In the genomic region with DNA sequence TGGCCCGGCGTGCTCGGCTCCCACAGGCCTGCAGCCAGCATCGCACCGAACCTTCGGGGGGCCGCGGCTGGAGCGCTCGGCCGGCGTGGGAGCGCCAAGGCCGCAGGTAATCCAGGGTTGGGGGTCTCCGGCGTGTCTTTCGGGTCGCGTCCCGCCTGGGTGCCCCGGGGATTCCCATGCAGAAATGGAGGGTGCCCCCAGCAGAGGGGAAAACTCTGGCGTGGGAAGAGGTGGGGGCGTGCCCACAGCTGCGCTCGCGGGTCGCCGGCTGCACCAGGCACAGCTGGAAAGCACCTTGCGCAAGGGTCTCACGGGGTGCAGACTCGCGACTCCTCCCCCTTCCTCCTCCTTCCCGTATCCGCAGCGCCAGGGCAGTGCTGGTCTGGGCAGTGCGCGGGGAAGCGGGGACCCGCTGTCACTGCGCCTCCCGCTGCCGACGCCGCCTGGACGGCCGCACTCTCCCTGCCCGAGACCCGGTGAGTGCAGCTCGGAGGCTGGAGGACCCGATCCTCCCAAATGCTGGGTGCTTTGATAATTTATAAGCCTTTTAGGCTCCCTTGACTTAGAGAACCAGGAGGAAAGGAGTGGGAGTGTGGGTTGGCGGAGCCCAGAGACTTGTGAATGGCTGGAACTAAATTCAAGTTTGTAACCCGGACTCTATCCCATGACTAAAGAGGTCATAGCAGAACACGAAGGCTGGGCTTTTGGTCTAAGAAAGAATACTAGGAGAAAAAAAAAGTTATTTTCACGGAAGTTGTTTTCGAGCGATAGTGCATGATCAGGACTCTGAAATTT, we compare ENCODE assay signal across 1 cellular context.
TF ChIP-seq lines count a peak whose summit lies in the region.

No MANE protein-coding gene starts in this region.

TF ChIP-seq in HepG2, 621 proteins besides CTCF, POLR2A, EP300 and RAD21 (continued from another document and continues in another):
- TF ChIP-seq, protein P1, sequence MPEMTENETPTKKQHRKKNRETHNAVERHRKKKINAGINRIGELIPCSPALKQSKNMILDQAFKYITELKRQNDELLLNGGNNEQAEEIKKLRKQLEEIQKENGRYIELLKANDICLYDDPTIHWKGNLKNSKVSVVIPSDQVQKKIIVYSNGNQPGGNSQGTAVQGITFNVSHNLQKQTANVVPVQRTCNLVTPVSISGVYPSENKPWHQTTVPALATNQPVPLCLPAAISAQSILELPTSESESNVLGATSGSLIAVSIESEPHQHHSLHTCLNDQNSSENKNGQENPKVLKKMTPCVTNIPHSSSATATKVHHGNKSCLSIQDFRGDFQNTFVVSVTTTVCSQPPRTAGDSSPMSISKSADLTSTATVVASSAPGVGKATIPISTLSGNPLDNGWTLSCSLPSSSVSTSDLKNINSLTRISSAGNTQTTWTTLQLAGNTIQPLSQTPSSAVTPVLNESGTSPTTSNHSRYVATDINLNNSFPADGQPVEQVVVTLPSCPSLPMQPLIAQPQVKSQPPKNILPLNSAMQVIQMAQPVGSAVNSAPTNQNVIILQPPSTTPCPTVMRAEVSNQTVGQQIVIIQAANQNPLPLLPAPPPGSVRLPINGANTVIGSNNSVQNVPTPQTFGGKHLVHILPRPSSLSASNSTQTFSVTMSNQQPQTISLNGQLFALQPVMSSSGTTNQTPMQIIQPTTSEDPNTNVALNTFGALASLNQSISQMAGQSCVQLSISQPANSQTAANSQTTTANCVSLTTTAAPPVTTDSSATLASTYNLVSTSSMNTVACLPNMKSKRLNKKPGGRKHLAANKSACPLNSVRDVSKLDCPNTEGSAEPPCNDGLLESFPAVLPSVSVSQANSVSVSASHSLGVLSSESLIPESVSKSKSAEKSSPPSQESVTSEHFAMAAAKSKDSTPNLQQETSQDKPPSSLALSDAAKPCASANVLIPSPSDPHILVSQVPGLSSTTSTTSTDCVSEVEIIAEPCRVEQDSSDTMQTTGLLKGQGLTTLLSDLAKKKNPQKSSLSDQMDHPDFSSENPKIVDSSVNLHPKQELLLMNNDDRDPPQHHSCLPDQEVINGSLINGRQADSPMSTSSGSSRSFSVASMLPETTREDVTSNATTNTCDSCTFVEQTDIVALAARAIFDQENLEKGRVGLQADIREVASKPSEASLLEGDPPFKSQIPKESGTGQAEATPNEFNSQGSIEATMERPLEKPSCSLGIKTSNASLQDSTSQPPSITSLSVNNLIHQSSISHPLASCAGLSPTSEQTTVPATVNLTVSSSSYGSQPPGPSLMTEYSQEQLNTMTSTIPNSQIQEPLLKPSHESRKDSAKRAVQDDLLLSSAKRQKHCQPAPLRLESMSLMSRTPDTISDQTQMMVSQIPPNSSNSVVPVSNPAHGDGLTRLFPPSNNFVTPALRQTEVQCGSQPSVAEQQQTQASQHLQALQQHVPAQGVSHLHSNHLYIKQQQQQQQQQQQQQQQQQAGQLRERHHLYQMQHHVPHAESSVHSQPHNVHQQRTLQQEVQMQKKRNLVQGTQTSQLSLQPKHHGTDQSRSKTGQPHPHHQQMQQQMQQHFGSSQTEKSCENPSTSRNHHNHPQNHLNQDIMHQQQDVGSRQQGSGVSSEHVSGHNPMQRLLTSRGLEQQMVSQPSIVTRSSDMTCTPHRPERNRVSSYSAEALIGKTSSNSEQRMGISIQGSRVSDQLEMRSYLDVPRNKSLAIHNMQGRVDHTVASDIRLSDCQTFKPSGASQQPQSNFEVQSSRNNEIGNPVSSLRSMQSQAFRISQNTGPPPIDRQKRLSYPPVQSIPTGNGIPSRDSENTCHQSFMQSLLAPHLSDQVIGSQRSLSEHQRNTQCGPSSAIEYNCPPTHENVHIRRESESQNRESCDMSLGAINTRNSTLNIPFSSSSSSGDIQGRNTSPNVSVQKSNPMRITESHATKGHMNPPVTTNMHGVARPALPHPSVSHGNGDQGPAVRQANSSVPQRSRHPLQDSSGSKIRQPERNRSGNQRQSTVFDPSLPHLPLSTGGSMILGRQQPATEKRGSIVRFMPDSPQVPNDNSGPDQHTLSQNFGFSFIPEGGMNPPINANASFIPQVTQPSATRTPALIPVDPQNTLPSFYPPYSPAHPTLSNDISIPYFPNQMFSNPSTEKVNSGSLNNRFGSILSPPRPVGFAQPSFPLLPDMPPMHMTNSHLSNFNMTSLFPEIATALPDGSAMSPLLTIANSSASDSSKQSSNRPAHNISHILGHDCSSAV (CRISPR knock-in tag; IDR thresholded peaks at IDR 0.05; ENCODE audit: borderline replicate concordance) = no peak; the same call in 1 of the 2 replicates
- TF ChIP-seq SOX5 (CRISPR knock-in tag; IDR thresholded peaks at IDR 0.05; ENCODE audit: borderline replicate concordance) (peak; percentile 63), PHF20 (CRISPR knock-in tag; IDR thresholded peaks at IDR 0.05) (peak; percentile 49; the same call in 1 of the 2 replicates), ZNF567 (CRISPR knock-in tag; IDR thresholded peaks at IDR 0.05; ENCODE audit: borderline replicate concordance) (no peak; the same call in 1 of the 2 replicates), ZNF598 (CRISPR knock-in tag; IDR thresholded peaks at IDR 0.05; ENCODE audit: borderline replicate concordance) (no peak; the same call in 1 of the 2 replicates), ZEB1 (IDR thresholded peaks at IDR 0.05; ENCODE audit: insufficient replicate concordance, low read depth) (peak; percentile 72), ZNF207 (IDR thresholded peaks at IDR 0.05; ENCODE audit: borderline replicate concordance) (no peak), TOPORS (CRISPR knock-in tag; IDR thresholded peaks at IDR 0.05) (no peak), MAZ (IDR thresholded peaks at IDR 0.05; ENCODE audit: borderline replicate concordance, low read depth, low read length) (0 out of 2 replicates have a peak, but pooled peaks have one; percentile 7), MAZ (CRISPR knock-in tag; IDR thresholded peaks at IDR 0.05; ENCODE audit: low read depth) (peak; percentile 75), ZNF558 (CRISPR knock-in tag; IDR thresholded peaks at IDR 0.05; ENCODE audit: borderline replicate concordance) (no peak; the same call in 1 of the 2 replicates), AGO2 (optimal IDR thresholded peaks at IDR 0.05; ENCODE audit: low read depth, low read length) (peak; percentile 88), FOXA3 (CRISPR knock-in tag; IDR thresholded peaks at IDR 0.05) (peak; percentile 71), SMARCC2 (IDR thresholded peaks at IDR 0.05) (no peak), DPF2 (CRISPR knock-in tag; IDR thresholded peaks at IDR 0.05; ENCODE audit: borderline replicate concordance, low read depth) (no peak; the same call in 1 of the 2 replicates), KDM4B (CRISPR knock-in tag; IDR thresholded peaks at IDR 0.05) (peak; percentile 72; the same call in 1 of the 2 replicates), ASH2L (IDR thresholded peaks at IDR 0.05; ENCODE audit: insufficient read length, low read depth, low read length) (peak; percentile 71), HMG20B (CRISPR knock-in tag; conservative IDR thresholded peaks at IDR 0.05) (no peak), ZNF841 (CRISPR knock-in tag; IDR thresholded peaks at IDR 0.05; ENCODE audit: borderline replicate concordance) (no peak), GTF3A (CRISPR knock-in tag; conservative IDR thresholded peaks at IDR 0.05) (no peak), ZMAT3 (CRISPR knock-in tag; conservative IDR thresholded peaks at IDR 0.05) (no peak)
- TF ChIP-seq, protein P2, sequence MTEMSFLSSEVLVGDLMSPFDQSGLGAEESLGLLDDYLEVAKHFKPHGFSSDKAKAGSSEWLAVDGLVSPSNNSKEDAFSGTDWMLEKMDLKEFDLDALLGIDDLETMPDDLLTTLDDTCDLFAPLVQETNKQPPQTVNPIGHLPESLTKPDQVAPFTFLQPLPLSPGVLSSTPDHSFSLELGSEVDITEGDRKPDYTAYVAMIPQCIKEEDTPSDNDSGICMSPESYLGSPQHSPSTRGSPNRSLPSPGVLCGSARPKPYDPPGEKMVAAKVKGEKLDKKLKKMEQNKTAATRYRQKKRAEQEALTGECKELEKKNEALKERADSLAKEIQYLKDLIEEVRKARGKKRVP (CRISPR knock-in tag; IDR thresholded peaks at IDR 0.05) = peak in 1 of 2 experiments; percentile 59; a peak in 1 of 4 replicates
- TF ChIP-seq, protein P3, sequence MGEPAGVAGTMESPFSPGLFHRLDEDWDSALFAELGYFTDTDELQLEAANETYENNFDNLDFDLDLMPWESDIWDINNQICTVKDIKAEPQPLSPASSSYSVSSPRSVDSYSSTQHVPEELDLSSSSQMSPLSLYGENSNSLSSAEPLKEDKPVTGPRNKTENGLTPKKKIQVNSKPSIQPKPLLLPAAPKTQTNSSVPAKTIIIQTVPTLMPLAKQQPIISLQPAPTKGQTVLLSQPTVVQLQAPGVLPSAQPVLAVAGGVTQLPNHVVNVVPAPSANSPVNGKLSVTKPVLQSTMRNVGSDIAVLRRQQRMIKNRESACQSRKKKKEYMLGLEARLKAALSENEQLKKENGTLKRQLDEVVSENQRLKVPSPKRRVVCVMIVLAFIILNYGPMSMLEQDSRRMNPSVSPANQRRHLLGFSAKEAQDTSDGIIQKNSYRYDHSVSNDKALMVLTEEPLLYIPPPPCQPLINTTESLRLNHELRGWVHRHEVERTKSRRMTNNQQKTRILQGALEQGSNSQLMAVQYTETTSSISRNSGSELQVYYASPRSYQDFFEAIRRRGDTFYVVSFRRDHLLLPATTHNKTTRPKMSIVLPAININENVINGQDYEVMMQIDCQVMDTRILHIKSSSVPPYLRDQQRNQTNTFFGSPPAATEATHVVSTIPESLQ (CRISPR knock-in tag; conservative IDR thresholded peaks at IDR 0.05) = no peak
- TF ChIP-seq, protein P4, sequence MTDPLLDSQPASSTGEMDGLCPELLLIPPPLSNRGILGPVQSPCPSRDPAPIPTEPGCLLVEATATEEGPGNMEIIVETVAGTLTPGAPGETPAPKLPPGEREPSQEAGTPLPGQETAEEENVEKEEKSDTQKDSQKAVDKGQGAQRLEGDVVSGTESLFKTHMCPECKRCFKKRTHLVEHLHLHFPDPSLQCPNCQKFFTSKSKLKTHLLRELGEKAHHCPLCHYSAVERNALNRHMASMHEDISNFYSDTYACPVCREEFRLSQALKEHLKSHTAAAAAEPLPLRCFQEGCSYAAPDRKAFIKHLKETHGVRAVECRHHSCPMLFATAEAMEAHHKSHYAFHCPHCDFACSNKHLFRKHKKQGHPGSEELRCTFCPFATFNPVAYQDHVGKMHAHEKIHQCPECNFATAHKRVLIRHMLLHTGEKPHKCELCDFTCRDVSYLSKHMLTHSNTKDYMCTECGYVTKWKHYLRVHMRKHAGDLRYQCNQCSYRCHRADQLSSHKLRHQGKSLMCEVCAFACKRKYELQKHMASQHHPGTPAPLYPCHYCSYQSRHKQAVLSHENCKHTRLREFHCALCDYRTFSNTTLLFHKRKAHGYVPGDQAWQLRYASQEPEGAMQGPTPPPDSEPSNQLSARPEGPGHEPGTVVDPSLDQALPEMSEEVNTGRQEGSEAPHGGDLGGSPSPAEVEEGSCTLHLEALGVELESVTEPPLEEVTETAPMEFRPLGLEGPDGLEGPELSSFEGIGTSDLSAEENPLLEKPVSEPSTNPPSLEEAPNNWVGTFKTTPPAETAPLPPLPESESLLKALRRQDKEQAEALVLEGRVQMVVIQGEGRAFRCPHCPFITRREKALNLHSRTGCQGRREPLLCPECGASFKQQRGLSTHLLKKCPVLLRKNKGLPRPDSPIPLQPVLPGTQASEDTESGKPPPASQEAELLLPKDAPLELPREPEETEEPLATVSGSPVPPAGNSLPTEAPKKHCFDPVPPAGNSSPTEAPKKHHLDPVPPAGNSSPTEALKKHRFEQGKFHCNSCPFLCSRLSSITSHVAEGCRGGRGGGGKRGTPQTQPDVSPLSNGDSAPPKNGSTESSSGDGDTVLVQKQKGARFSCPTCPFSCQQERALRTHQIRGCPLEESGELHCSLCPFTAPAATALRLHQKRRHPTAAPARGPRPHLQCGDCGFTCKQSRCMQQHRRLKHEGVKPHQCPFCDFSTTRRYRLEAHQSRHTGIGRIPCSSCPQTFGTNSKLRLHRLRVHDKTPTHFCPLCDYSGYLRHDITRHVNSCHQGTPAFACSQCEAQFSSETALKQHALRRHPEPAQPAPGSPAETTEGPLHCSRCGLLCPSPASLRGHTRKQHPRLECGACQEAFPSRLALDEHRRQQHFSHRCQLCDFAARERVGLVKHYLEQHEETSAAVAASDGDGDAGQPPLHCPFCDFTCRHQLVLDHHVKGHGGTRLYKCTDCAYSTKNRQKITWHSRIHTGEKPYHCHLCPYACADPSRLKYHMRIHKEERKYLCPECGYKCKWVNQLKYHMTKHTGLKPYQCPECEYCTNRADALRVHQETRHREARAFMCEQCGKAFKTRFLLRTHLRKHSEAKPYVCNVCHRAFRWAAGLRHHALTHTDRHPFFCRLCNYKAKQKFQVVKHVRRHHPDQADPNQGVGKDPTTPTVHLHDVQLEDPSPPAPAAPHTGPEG (CRISPR knock-in tag; IDR thresholded peaks at IDR 0.05) = 0 out of 2 replicates have a peak, but pooled peaks have one; percentile 64
- TF ChIP-seq, protein P5, sequence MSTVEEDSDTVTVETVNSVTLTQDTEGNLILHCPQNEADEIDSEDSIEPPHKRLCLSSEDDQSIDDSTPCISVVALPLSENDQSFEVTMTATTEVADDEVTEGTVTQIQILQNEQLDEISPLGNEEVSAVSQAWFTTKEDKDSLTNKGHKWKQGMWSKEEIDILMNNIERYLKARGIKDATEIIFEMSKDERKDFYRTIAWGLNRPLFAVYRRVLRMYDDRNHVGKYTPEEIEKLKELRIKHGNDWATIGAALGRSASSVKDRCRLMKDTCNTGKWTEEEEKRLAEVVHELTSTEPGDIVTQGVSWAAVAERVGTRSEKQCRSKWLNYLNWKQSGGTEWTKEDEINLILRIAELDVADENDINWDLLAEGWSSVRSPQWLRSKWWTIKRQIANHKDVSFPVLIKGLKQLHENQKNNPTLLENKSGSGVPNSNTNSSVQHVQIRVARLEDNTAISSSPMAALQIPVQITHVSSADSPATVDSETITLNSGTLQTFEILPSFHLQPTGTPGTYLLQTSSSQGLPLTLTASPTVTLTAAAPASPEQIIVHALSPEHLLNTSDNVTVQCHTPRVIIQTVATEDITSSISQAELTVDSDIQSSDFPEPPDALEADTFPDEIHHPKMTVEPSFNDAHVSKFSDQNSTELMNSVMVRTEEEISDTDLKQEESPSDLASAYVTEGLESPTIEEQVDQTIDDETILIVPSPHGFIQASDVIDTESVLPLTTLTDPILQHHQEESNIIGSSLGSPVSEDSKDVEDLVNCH (CRISPR knock-in tag; IDR thresholded peaks at IDR 0.05) = no peak
- TF ChIP-seq, protein P6, sequence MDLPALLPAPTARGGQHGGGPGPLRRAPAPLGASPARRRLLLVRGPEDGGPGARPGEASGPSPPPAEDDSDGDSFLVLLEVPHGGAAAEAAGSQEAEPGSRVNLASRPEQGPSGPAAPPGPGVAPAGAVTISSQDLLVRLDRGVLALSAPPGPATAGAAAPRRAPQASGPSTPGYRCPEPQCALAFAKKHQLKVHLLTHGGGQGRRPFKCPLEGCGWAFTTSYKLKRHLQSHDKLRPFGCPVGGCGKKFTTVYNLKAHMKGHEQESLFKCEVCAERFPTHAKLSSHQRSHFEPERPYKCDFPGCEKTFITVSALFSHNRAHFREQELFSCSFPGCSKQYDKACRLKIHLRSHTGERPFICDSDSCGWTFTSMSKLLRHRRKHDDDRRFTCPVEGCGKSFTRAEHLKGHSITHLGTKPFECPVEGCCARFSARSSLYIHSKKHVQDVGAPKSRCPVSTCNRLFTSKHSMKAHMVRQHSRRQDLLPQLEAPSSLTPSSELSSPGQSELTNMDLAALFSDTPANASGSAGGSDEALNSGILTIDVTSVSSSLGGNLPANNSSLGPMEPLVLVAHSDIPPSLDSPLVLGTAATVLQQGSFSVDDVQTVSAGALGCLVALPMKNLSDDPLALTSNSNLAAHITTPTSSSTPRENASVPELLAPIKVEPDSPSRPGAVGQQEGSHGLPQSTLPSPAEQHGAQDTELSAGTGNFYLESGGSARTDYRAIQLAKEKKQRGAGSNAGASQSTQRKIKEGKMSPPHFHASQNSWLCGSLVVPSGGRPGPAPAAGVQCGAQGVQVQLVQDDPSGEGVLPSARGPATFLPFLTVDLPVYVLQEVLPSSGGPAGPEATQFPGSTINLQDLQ (CRISPR knock-in tag; IDR thresholded peaks at IDR 0.05) = 0 out of 2 replicates have a peak, but pooled peaks have one; percentile 80
